ENCODE assay signal across 30 cellular contexts in genomic region chr15:25059698-25060471, GRCh38.
DNase-seq lines count a peak whose midpoint lies in the region; TF ChIP-seq lines count a peak whose summit lies in the region.
"Had no signal": no experiment of that assay in that cellular context is flagged by ENCODE, and none has a peak within 500 bp of the region (broad histone marks: within the 10 kb centered on the region; RNA-seq: fewer than 3 reads in every experiment).

No MANE protein-coding gene starts in this region.

- H3K27ac Mint-ChIP-seq in type B pancreatic cell = no peak overlapping the region
- H3K27ac Mint-ChIP-seq: activated CD8-positive, alpha-beta T cell treated with anti-CD3 and anti-CD28 coated beads, Interleukin-2, amount 10 ng/mL, durations not matched to agents 7 days and 5 days; activated naive CD4-positive, alpha-beta T cell treated with anti-CD3 and anti-CD28 coated beads, Interleukin-2, amount 10 ng/mL, durations not matched to agents 7 days and 5 days; naive thymus-derived CD8-positive, alpha-beta T cell; stimulated activated naive CD8-positive, alpha-beta T cell treated with anti-CD3 and anti-CD28 coated beads, Interleukin-15, Interleukin-2, amounts not matched to agents 100 ng/mL and 50 ng/mL, for 24 hours; T-cell had no signal

- no peak overlapping the region for H3K27ac ChIP-seq in duodenal mucosa (ENCODE audit: low read depth, low read length)
- no peak overlapping the region for H3K27ac ChIP-seq in muscle layer of duodenum (ENCODE audit: low read length)
- H3K27ac ChIP-seq: 22Rv1, breast epithelium, colonic mucosa, SJSA1 had no signal

- H3K4me3 ChIP-seq in duodenal mucosa (ENCODE audit: low read depth in 1 of 2, low read length in 2 of 2) = peak overlapping the region; percentile 39 to 41
- H3K4me3 ChIP-seq in muscle layer of duodenum (ENCODE audit: low read depth in 1 of 2, low read length in 2 of 2) = peak overlapping the region; percentile 34 to 53
- H3K4me3 ChIP-seq: colonic mucosa, HAP-1, SJSA1 had no signal

- no peak overlapping the region for H3K9ac ChIP-seq in duodenal mucosa (ENCODE audit: low read depth in 1 of 2, low read length in 2 of 2)

- no peaks in the 10 kb centered on the region for H3K27me3 Mint-ChIP-seq in type B pancreatic cell
- H3K27me3 Mint-ChIP-seq: activated naive CD4-positive, alpha-beta T cell treated with anti-CD3 and anti-CD28 coated beads, Interleukin-2, amount 10 ng/mL, durations not matched to agents 7 days and 5 days; naive thymus-derived CD8-positive, alpha-beta T cell; stimulated activated naive CD8-positive, alpha-beta T cell treated with anti-CD3 and anti-CD28 coated beads, Interleukin-15, Interleukin-2, amounts not matched to agents 100 ng/mL and 50 ng/mL, for 24 hours; T-cell had no signal

- H3K36me3 ChIP-seq in duodenal mucosa (ENCODE audit: control insufficient read depth in 1 of 2, insufficient read depth in 2 of 2, low read length in 2 of 2) = peaks cover 83 to 100% of the 10 kb centered on the region in 2 donors
- peaks cover 64 to 100% of the 10 kb centered on the region in 2 donors for H3K36me3 ChIP-seq in muscle layer of duodenum (ENCODE audit: control insufficient read depth in 1 of 2, insufficient read depth in 2 of 2, low read length in 2 of 2)
- H3K36me3 ChIP-seq: colonic mucosa, HAP-1, SJSA1 had no signal

- no peak for TF ChIP-seq CTCF in type B pancreatic cell (conservative IDR thresholded peaks at IDR 0.05)

- DNase-seq in activated CD8-positive, alpha-beta memory T cell treated with anti-CD3 and anti-CD28 coated beads for 24 hours = peak; percentile 11
- no peak for DNase-seq in activated CD8-positive, alpha-beta memory T cell treated with anti-CD3 and anti-CD28 coated beads, Interleukin-2, amount 50 U/mL, for 48 hours
- DNase-seq in type B pancreatic cell (ENCODE audit: extremely low spot score, unreplicated experiment) (peak; percentile 45), NCI-H2081 (lab: John Stamatoyannopoulos, UW) (no peak), NCI-H748 treated with DMSO at 0.1 percent for 48 hours (lab: John Stamatoyannopoulos, UW) (no peak)
- DNase-seq in stimulated activated CD4-positive, alpha-beta T cell treated with anti-CD3 and anti-CD28 coated beads, Interleukin-1b, Interleukin-23, amount 100 ng/mL, for 48 hours = no peak
- DNase-seq: activated CD4-positive, alpha-beta T cell treated with anti-CD3 and anti-CD28 coated beads for 1 hour; activated CD8-positive, alpha-beta T cell treated with anti-CD3 and anti-CD28 coated beads, Interleukin-2, amount 10 ng/mL, durations not matched to agents 7 days and 5 days; activated naive CD4-positive, alpha-beta T cell treated with anti-CD3 and anti-CD28 coated beads, Interleukin-2, amount 10 ng/mL, durations not matched to agents 7 days and 5 days; activated T-cell treated with anti-CD3 and anti-CD28 coated beads, Interleukin-2, amount 50 U/mL, for 4 hours; amygdala; colonic mucosa; DMS79; left cardiac atrium; NCI-H1048; NCI-H187; NCI-H2227 treated with DMSO at 0.1 percent for 48 hours; NCI-H69; occipital lobe; right cardiac atrium; trophoblast cell had no signal

- peak overlapping the region; percentile 20 for H3K4me3 Mint-ChIP-seq in type B pancreatic cell
- H3K4me3 Mint-ChIP-seq: activated CD8-positive, alpha-beta T cell treated with anti-CD3 and anti-CD28 coated beads, Interleukin-2, amount 10 ng/mL, durations not matched to agents 7 days and 5 days; activated naive CD4-positive, alpha-beta T cell treated with anti-CD3 and anti-CD28 coated beads, Interleukin-2, amount 10 ng/mL, durations not matched to agents 7 days and 5 days; activated T-cell treated with anti-CD3 and anti-CD28 coated beads, Interleukin-2, amount 50 U/mL, for 4 hours; stimulated activated naive CD8-positive, alpha-beta T cell treated with anti-CD3 and anti-CD28 coated beads, Interleukin-15, Interleukin-2, amounts not matched to agents 100 ng/mL and 50 ng/mL, for 24 hours had no signal

- H3K36me3 Mint-ChIP-seq in type B pancreatic cell = peaks cover 91% of the 10 kb centered on the region

- H3K4me1 Mint-ChIP-seq in type B pancreatic cell (ENCODE audit: unreplicated experiment) = no peaks in the 10 kb centered on the region
- H3K4me1 Mint-ChIP-seq: activated naive CD4-positive, alpha-beta T cell treated with anti-CD3 and anti-CD28 coated beads, Interleukin-2, amount 10 ng/mL, durations not matched to agents 7 days and 5 days; naive thymus-derived CD8-positive, alpha-beta T cell had no signal

- no peaks in the 10 kb centered on the region for H3K27me3 ChIP-seq in duodenal mucosa (ENCODE audit: control insufficient read depth in 1 of 2, insufficient read depth in 2 of 2, low read length in 2 of 2)
- no peaks in the 10 kb centered on the region for H3K27me3 ChIP-seq in muscle layer of duodenum (ENCODE audit: low read depth, low read length)
- H3K27me3 ChIP-seq: breast epithelium, colonic mucosa, SJSA1 had no signal

- H3K9me3 ChIP-seq in duodenal mucosa (ENCODE audit: control insufficient read depth in 1 of 2, low read length in 2 of 2) (peaks cover 99 to 100% of the 10 kb centered on the region in 2 donors), muscle layer of duodenum (ENCODE audit: control insufficient read depth in 1 of 2, low read length in 2 of 2) (peaks cover 99 to 100% of the 10 kb centered on the region in 2 donors)

- H3K9me3 Mint-ChIP-seq in type B pancreatic cell = peaks cover 37% of the 10 kb centered on the region

- H3K4me1 ChIP-seq in duodenal mucosa (ENCODE audit: control insufficient read depth in 1 of 2, insufficient read depth in 2 of 2, low read length in 2 of 2) (no peaks in the 10 kb centered on the region), muscle layer of duodenum (ENCODE audit: control insufficient read depth in 1 of 2, insufficient read depth in 2 of 2, low read length in 2 of 2) (no peaks in the 10 kb centered on the region)
- H3K4me1 ChIP-seq: breast epithelium, colonic mucosa, HAP-1, SJSA1 had no signal

Comparison
In these comparisons a context has a peak if more than half of its experiments do, and no peak if none do; other contexts are left out.
1. DNase-seq: peak in activated CD8-positive, alpha-beta memory T cell treated with anti-CD3 and anti-CD28 coated beads for 24 hours (single experiment) and type B pancreatic cell (single experiment); none in activated CD8-positive, alpha-beta memory T cell treated with anti-CD3 and anti-CD28 coated beads, Interleukin-2, amount 50 U/mL, for 48 hours (single experiment), stimulated activated CD4-positive, alpha-beta T cell treated with anti-CD3 and anti-CD28 coated beads, Interleukin-1b, Interleukin-23, amount 100 ng/mL, for 48 hours (single experiment), NCI-H2081 (0 of 2) and NCI-H748 treated with DMSO at 0.1 percent for 48 hours (single experiment).